ENCODE assay signal across 9 cellular contexts in the genomic region with DNA sequence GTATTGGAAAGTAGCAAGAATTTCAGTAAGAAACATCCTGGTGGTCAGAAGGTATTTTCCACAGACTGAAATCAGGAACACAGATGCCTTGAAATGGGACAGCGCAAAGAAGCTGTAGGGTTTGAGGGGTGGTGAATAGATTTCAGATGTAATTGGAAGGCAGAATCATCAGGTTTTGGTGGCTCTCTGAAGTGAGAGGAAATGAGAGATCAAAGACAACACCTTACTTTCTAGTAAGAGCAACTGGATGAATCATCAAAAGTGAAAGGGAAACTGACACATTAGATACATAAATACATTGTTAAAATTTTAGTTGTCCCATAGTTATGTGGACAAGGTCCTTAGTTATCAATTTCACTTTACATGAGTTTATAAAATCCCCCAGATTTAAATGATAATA.
A peak's percentile ranks its signal among the peaks of the same experiment; 100 is the strongest.
DNase-seq lines count a peak whose midpoint lies in the region; ATAC-seq and TF ChIP-seq lines count a peak whose summit lies in the region.
"Had no signal": no experiment of that assay in that cellular context is flagged by ENCODE, and none has a peak within 500 bp of the region (broad histone marks: within the 10 kb centered on the region; RNA-seq: fewer than 3 reads in every experiment).

No MANE protein-coding gene starts in this region.

- TF ChIP-seq CTCF in mammary epithelial cell (conservative IDR thresholded peaks at IDR 0.05 in 1 of 2, IDR thresholded peaks at IDR 0.05 in 1 of 2; ENCODE audit: extremely low read depth in 1 of 2, insufficient read depth in 1 of 2, low read depth in 1 of 2, low read length in 2 of 2) (no peak), testis (IDR thresholded peaks at IDR 0.05) (no peak)

- DNase-seq in DMS53 (lab: John Stamatoyannopoulos, UW) = peak; percentile 36
- DNase-seq in DMS53 treated with DMSO at 0.1 percent for 48 hours (lab: John Stamatoyannopoulos, UW; ENCODE audit: unreplicated experiment) = no peak
- DNase-seq in mammary epithelial cell = peak; percentile 2
- no peak for DNase-seq in H7
- DNase-seq in testis = no peak
- DNase-seq in NCI-H774 (lab: John Stamatoyannopoulos, UW) = no peak

- no peaks in the 10 kb centered on the region for H3K27me3 ChIP-seq in mammary epithelial cell (ENCODE audit: insufficient read depth, low read length)
- no peaks in the 10 kb centered on the region for H3K27me3 ChIP-seq in H7 (ENCODE audit: control insufficient read depth, insufficient read depth, low read length)
- H3K27me3 ChIP-seq in testis = no peaks in the 10 kb centered on the region

- in situ Hi-C loops in mammary epithelial cell (cut with MboI; ENCODE audit: low sequenced_read_pairs in 2 of 2) = no loop called here

- ATAC-seq in GM21447 (IDR thresholded peaks at IDR 0.05; ENCODE audit: unreplicated experiment) (peak; percentile 81), HG03097 (IDR thresholded peaks at IDR 0.05; ENCODE audit: low FRiP score, unreplicated experiment) (peak; percentile 90)

- H3K4me3 ChIP-seq in mammary epithelial cell (replicated peaks in 1 of 3; ENCODE audit: insufficient read depth in 1 of 3, low read depth in 2 of 3, low read length in 3 of 3) = no peak overlapping the region
- no peak overlapping the region for H3K4me3 ChIP-seq in H7 (ENCODE audit: insufficient read depth, low read depth, low read length)
- H3K4me3 ChIP-seq in testis = no peak overlapping the region

- dilution Hi-C loops in mammary epithelial cell (cut with HindIII; ENCODE audit: low sequenced_read_pairs) = no loop called here

- no peaks in the 10 kb centered on the region for H4K20me1 ChIP-seq in mammary epithelial cell (ENCODE audit: insufficient read depth, low read length)

- H3K9me3 ChIP-seq in mammary epithelial cell (replicated peaks; ENCODE audit: insufficient read depth, low read length) (no peaks in the 10 kb centered on the region), testis (no peaks in the 10 kb centered on the region)

- no peak overlapping the region for H3K27ac ChIP-seq in mammary epithelial cell (ENCODE audit: insufficient read depth, low read depth, low read length)
- H3K27ac ChIP-seq in testis = no peak overlapping the region
- H3K27ac ChIP-seq: 22Rv1 had no signal

- WGBS in mammary epithelial cell (ENCODE audit: low coverage, missing lambda C conversion rate) = 100% methylated on average over 1 of the region's 1 CpG
- WGBS in testis, 2 donors = 82 to 100% methylated on average over 1 of the region's 1 CpG

- H2AFZ ChIP-seq in mammary epithelial cell (ENCODE audit: low read depth, low read length) = no peak overlapping the region

- no peaks in the 10 kb centered on the region for H3K79me2 ChIP-seq in mammary epithelial cell (ENCODE audit: insufficient read depth, low read length)

- H3K4me2 ChIP-seq in mammary epithelial cell (ENCODE audit: insufficient read depth, low read depth, low read length) = no peak overlapping the region

- no peak for TF ChIP-seq POLR2A in testis (IDR thresholded peaks at IDR 0.05)

- BruUV-seq in mammary epithelial cell (replicated peaks; lab: Mats Ljungman, UMichigan) = no TSS peak

- H3K4me1 ChIP-seq in mammary epithelial cell (ENCODE audit: insufficient read depth, low read length) (no peaks in the 10 kb centered on the region), testis (no peaks in the 10 kb centered on the region)

- CTCF ChIA-PET in mammary epithelial cell (lab: Charles Lee; ENCODE audit: low non-redundant PET) = no interaction called here

- H3K9ac ChIP-seq in mammary epithelial cell (ENCODE audit: insufficient read depth, low read length) = no peak overlapping the region

- intact Hi-C loops in mammary epithelial cell (cut with micrococcal nuclease) (no loop called here), testis (cut with DNase I; ENCODE audit: low total_unique reads) (no loop called here)

- H3K36me3 ChIP-seq in mammary epithelial cell (ENCODE audit: insufficient read depth, low read length) (no peaks in the 10 kb centered on the region), H7 (replicated peaks; ENCODE audit: control insufficient read depth, insufficient read depth, low read length) (no peaks in the 10 kb centered on the region), testis (ENCODE audit: low read depth, missing control alignments) (no peaks in the 10 kb centered on the region)

Comparison
In these comparisons a context has a peak if more than half of its experiments do, and no peak if none do; other contexts are left out.
1. DNase-seq: peak in DMS53 (single experiment) and mammary epithelial cell (single experiment); none in DMS53 treated with DMSO at 0.1 percent for 48 hours (single experiment), H7 (single experiment), testis (single experiment) and NCI-H774 (single experiment).